9 cellular contexts compared by ENCODE assay signal in genomic region chr4:138242830-138243149, GRCh38. TPM values are rescaled to one million over a fixed set of nuclear protein-coding genes. Genes with fewer than 3 reads are reported as not detected.
A peak's percentile ranks its signal among the peaks of the same experiment; 100 is the strongest.
DNase-seq lines count a peak whose midpoint lies in the region; ATAC-seq and TF ChIP-seq lines count a peak whose summit lies in the region.
"Had no signal": no experiment of that assay in that cellular context is flagged by ENCODE, and none has a peak within 500 bp of the region (broad histone marks: within the 10 kb centered on the region; RNA-seq: fewer than 3 reads in every experiment).

No MANE protein-coding gene starts in this region.

- H3K27ac Mint-ChIP-seq in activated CD4-positive, alpha-beta T cell treated with anti-CD3 and anti-CD28 coated beads, Interleukin-2, amount 10 ng/mL, durations not matched to agents 7 days and 5 days = peak overlapping the region; percentile 96
- no peak overlapping the region for H3K27ac Mint-ChIP-seq in activated B cell treated with CpG ODN at 0.5 μM for 24 hours

- no peaks in the 10 kb centered on the region for H3K36me3 ChIP-seq in stomach

- no peaks in the 10 kb centered on the region for H3K27me3 Mint-ChIP-seq in activated CD4-positive, alpha-beta T cell treated with anti-CD3 and anti-CD28 coated beads, Interleukin-2, amount 10 ng/mL, durations not matched to agents 7 days and 5 days
- no peaks in the 10 kb centered on the region for H3K27me3 Mint-ChIP-seq in activated B cell treated with CpG ODN at 0.5 μM for 24 hours

- H3K36me3 Mint-ChIP-seq in activated CD4-positive, alpha-beta T cell treated with anti-CD3 and anti-CD28 coated beads, Interleukin-2, amount 10 ng/mL, durations not matched to agents 7 days and 5 days (ENCODE audit: low read depth) = no peaks in the 10 kb centered on the region
- no peaks in the 10 kb centered on the region for H3K36me3 Mint-ChIP-seq in activated B cell treated with CpG ODN at 0.5 μM for 24 hours (ENCODE audit: low read depth)
- H3K36me3 Mint-ChIP-seq: naive B cell had no signal

- DNase-seq in activated CD4-positive, alpha-beta T cell treated with anti-CD3 and anti-CD28 coated beads, Interleukin-2, amount 10 ng/mL, durations not matched to agents 7 days and 5 days = no peak
- DNase-seq in activated CD4-positive, alpha-beta T cell treated with anti-CD3 and anti-CD28 coated beads, Interleukin-2, amount 50 U/mL, for 4 hours = no peak
- DNase-seq in activated B cell treated with CpG ODN at 0.5 μM for 24 hours (no peak), foreskin fibroblast (peak in 1 of 2 donors; percentile 24), stomach (no peak), NCI-H226 (no peak), mesenteric fat pad (ENCODE audit: low spot score) (no peak)

- POLR2A ChIA-PET in activated CD4-positive, alpha-beta T cell treated with anti-CD3 and anti-CD28 coated beads, Interleukin-2, amount 10 ng/mL, durations not matched to agents 7 days and 5 days (lab: Charles Lee) = interaction anchor here (0.7 to 0.8 kb wide), 2 partner anchors 13 to 844 kb away, joined by 3 to 4 read pairs; no protein-coding TSS in a partner anchor
- POLR2A ChIA-PET in activated B cell treated with CpG ODN at 0.5 μM for 24 hours (lab: Charles Lee) = interaction anchor here (1.3 kb wide), 1 partner anchor 52 kb away, joined by 9 read pairs; no protein-coding TSS in a partner anchor

- TF ChIP-seq EP300 in stomach (IDR thresholded peaks at IDR 0.05) = no peak

- no peaks in the 10 kb centered on the region for H3K9me3 Mint-ChIP-seq in activated CD4-positive, alpha-beta T cell treated with anti-CD3 and anti-CD28 coated beads, Interleukin-2, amount 10 ng/mL, durations not matched to agents 7 days and 5 days
- H3K9me3 Mint-ChIP-seq in activated B cell treated with CpG ODN at 0.5 μM for 24 hours = no peaks in the 10 kb centered on the region
- H3K9me3 Mint-ChIP-seq: naive B cell had no signal

- CTCF ChIA-PET in activated CD4-positive, alpha-beta T cell treated with anti-CD3 and anti-CD28 coated beads, Interleukin-2, amount 10 ng/mL, durations not matched to agents 7 days and 5 days (lab: Charles Lee) = no interaction called here
- CTCF ChIA-PET in activated B cell treated with CpG ODN at 0.5 μM for 24 hours (lab: Charles Lee) = interaction anchor here (0.6 to 1.5 kb wide), 2 partner anchors 152 to 347 kb away, joined by 3 to 4 read pairs; no protein-coding TSS in a partner anchor

- peaks cover 0 to 12% (median 6%) of the 10 kb centered on the region in 4 donors for H3K4me1 ChIP-seq in stomach

- H3K4me3 ChIP-seq in foreskin fibroblast (ENCODE audit: low read depth in 1 of 2, low read length in 2 of 2) (peak overlapping the region; percentile 66 to 87), stomach (peak overlapping the region; percentile 18 to 46 (median 32))

- TF ChIP-seq CTCF in activated B cell treated with CpG ODN at 0.5 μM for 24 hours (IDR thresholded peaks at IDR 0.05) = no peak
- no peak for TF ChIP-seq CTCF in foreskin fibroblast (IDR thresholded peaks at IDR 0.05; ENCODE audit: low read depth, low read length)
- TF ChIP-seq CTCF in stomach (IDR thresholded peaks at IDR 0.05) = no peak

- H3K27ac ChIP-seq in stomach = peak overlapping the region in 4 of 5 donors; percentile 67 to 81 (median 74)

- no peaks in the 10 kb centered on the region for H3K9me3 ChIP-seq in stomach

- intact Hi-C loops in activated B cell treated with CpG ODN at 0.5 μM for 24 hours (cut with micrococcal nuclease) = loop anchor here (1.0 kb wide), 2 partner anchors 52 to 128 kb away; no protein-coding TSS in a partner anchor
- intact Hi-C loops in stomach (cut with DNase I; ENCODE audit: low total_unique reads) = no loop called here

- H3K27me3 ChIP-seq in stomach = no peaks in the 10 kb centered on the region

- TF ChIP-seq POLR2A in stomach (IDR thresholded peaks at IDR 0.05) = no peak

- no peak for ATAC-seq in activated B cell treated with CpG ODN at 0.5 μM for 24 hours (ENCODE audit: low read depth)
- no peak for ATAC-seq in GM18867 (IDR thresholded peaks at IDR 0.05; ENCODE audit: unreplicated experiment)

- H3K4me1 Mint-ChIP-seq in activated CD4-positive, alpha-beta T cell treated with anti-CD3 and anti-CD28 coated beads, Interleukin-2, amount 10 ng/mL, durations not matched to agents 7 days and 5 days = peaks cover 24% of the 10 kb centered on the region
- H3K4me1 Mint-ChIP-seq in activated B cell treated with CpG ODN at 0.5 μM for 24 hours = peaks cover 16% of the 10 kb centered on the region

- H3K4me3 Mint-ChIP-seq in activated CD4-positive, alpha-beta T cell treated with anti-CD3 and anti-CD28 coated beads, Interleukin-2, amount 10 ng/mL, durations not matched to agents 7 days and 5 days = peak overlapping the region; percentile 78
- peak overlapping the region; percentile 84 for H3K4me3 Mint-ChIP-seq in activated B cell treated with CpG ODN at 0.5 μM for 24 hours

- 19 to 62% (median 47%) methylated on average over 1 of the region's 1 CpG for WGBS in stomach, 5 donors

RNA-seq across cellular contexts. Expression of gene SLC7A11, which starts 0.6 kb away (rescaled TPM):
- 1 to 10 TPM; 1.1 to 2.2 TPM for total RNA-seq in activated CD4-positive, alpha-beta T cell treated with anti-CD3 and anti-CD28 coated beads, Interleukin-2, amount 10 ng/mL, durations not matched to agents 7 days and 5 days
- 1.2 and 1.4 TPM in 2 replicates for total RNA-seq in activated B cell treated with CpG ODN at 0.5 μM for 24 hours
- 10 to 100 TPM in 1 of 5 donors, 1 to 10 TPM in 3, not detected in 1; 2.3 to 15.8 (median 5.6) TPM for total RNA-seq in stomach
- polyA plus RNA-seq in stomach = 1 to 10 TPM in 1 of 3 donors, under 1 TPM in 2; 0.50 to 1.5 (median 0.88) TPM
- 0.93 TPM for total RNA-seq in mesenteric fat pad
